Comparison of ENCODE assay signal across 1 cellular context in the genomic region with DNA sequence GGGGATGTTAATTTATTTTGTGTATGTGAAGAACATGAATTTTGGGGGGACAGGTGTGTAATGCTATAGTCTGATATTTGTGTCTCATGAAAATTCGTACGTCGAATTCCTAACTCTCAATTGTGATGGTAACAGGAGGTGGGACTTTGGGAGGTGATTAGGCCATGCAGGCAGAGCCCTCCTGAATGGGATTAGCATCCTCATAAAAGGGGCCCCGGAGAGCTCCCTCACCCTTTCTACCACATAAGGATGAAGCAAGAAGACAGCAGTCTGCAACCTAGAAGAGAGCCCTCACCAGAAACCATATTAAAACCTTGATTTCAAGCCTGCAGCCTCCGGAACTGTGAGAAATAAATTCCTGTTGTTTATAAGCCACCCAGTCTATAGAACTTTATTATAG.
TF ChIP-seq lines count a peak whose summit lies in the region.

No MANE protein-coding gene starts in this region.

TF ChIP-seq in WTC11, 78 proteins besides CTCF, POLR2A, EP300 and RAD21 (continued from another document):
- TF ChIP-seq, protein P1, sequence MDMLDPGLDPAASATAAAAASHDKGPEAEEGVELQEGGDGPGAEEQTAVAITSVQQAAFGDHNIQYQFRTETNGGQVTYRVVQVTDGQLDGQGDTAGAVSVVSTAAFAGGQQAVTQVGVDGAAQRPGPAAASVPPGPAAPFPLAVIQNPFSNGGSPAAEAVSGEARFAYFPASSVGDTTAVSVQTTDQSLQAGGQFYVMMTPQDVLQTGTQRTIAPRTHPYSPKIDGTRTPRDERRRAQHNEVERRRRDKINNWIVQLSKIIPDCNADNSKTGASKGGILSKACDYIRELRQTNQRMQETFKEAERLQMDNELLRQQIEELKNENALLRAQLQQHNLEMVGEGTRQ (CRISPR knock-in tag; IDR thresholded peaks at IDR 0.05), result no peak
- TF ChIP-seq IRF1 (CRISPR knock-in tag; IDR thresholded peaks at IDR 0.05) (no peak), ZNF219 (CRISPR knock-in tag; IDR thresholded peaks at IDR 0.05; ENCODE audit: borderline replicate concordance) (no peak)
- TF ChIP-seq, protein P2, sequence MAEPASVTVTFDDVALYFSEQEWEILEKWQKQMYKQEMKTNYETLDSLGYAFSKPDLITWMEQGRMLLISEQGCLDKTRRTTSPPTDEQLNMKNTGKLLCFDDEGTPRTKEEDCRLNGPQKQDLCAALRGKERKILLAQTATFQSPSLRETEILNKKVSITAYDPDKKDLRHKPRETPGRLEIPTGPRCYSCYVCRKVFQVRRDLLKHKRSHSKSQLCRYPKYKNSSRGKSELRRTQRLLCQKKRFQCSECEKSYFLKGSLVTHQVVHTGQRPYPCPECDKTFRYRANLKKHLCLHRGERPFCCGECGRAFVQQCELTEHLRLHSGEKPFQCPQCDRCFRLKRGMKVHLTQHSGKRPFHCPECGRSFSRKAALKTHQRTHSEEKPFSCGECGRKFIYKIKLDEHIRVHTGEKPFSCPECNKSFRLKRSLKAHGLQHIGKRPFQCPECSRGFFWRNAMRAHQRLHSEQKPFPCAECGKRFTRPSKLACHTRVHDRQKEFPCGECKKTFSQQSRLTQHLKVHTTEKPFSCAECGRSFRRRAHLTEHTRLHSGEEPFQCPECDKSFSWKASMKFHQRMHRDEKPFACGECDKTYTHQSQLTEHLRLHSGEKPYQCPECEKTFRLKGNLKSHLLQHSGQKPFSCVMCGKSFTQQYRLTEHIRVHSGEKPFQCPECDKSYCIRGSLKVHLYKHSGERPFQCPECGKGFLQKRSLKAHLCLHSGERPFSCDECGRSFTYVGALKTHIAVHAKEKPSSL (CRISPR knock-in tag; conservative IDR thresholded peaks at IDR 0.05), result no peak
